27 cellular contexts compared by ENCODE assay signal in genomic region chr1:153058826-153059784, GRCh38. TPM values are rescaled to one million over a fixed set of nuclear protein-coding genes. Genes with fewer than 3 reads are reported as not detected.
DNase-seq lines count a peak whose midpoint lies in the region; ATAC-seq, FAIRE-seq and TF ChIP-seq lines count a peak whose summit lies in the region.
"Had no signal": no experiment of that assay in that cellular context is flagged by ENCODE, and none has a peak within 500 bp of the region (broad histone marks: within the 10 kb centered on the region; RNA-seq: fewer than 3 reads in every experiment).

No MANE protein-coding gene starts in this region.

- H3K4me1 Mint-ChIP-seq in type B pancreatic cell (ENCODE audit: unreplicated experiment) = no peaks in the 10 kb centered on the region
- H3K4me1 Mint-ChIP-seq: activated naive CD8-positive, alpha-beta T cell treated with anti-CD3 and anti-CD28 coated beads, Interleukin-2, amount 10 ng/mL, durations not matched to agents 7 days and 5 days; CD14-positive monocyte had no signal

- no peak overlapping the region for H3K4me3 Mint-ChIP-seq in type B pancreatic cell
- H3K4me3 Mint-ChIP-seq: activated naive CD8-positive, alpha-beta T cell treated with anti-CD3 and anti-CD28 coated beads, Interleukin-2, amount 10 ng/mL, durations not matched to agents 7 days and 5 days had no signal

- H3K4me3 ChIP-seq in keratinocyte (ENCODE audit: control insufficient read depth in 2 of 3, extremely low read depth in 1 of 3, insufficient read depth in 2 of 3, low read depth in 1 of 3, low read length in 3 of 3) (no peak overlapping the region), coronary artery (no peak overlapping the region)
- H3K4me3 ChIP-seq: psoas muscle, testis had no signal

- H3K4me2 ChIP-seq in keratinocyte (ENCODE audit: control insufficient read depth, extremely low read depth, insufficient read depth, low read depth, low read length) = no peak overlapping the region

- DNase-seq in HPDE6-E6E7 (ENCODE audit: extremely low spot score) = peak; percentile 12
- DNase-seq in astrocyte of the hippocampus (ENCODE audit: low read depth, low spot score) = peak; percentile 3
- no peak for DNase-seq in keratinocyte (ENCODE audit: low read depth, low spot score)
- DNase-seq in type B pancreatic cell (ENCODE audit: extremely low spot score, unreplicated experiment) = no peak
- DNase-seq in NCI-H2029 (lab: John Stamatoyannopoulos, UW) = no peak
- no peak for DNase-seq in CD1c-positive myeloid dendritic cell (ENCODE audit: extremely low spot score)
- DNase-seq in coronary artery (ENCODE audit: low spot score) = no peak
- DNase-seq: activated naive CD8-positive, alpha-beta T cell treated with anti-CD3 and anti-CD28 coated beads, Interleukin-2, amount 10 ng/mL, durations not matched to agents 7 days and 5 days; activated T-cell treated with anti-CD3 and anti-CD28 coated beads for 4 hours; cerebellar nuclear complex; glutamatergic neuron; H7; KBM-7; left colon; NCI-H1436; NCI-H345; psoas muscle; stimulated activated naive CD4-positive, alpha-beta T cell treated with Interleukin-2 at 50 U/mL for 16 hours; T-helper 1 cell; testis had no signal

- H4K20me1 ChIP-seq in keratinocyte (ENCODE audit: control insufficient read depth, extremely low read depth, insufficient read depth, low read length) = no peaks in the 10 kb centered on the region

- peaks cover 6% of the 10 kb centered on the region for H3K27me3 Mint-ChIP-seq in type B pancreatic cell

- no peaks in the 10 kb centered on the region for H3K36me3 Mint-ChIP-seq in type B pancreatic cell
- H3K36me3 Mint-ChIP-seq: activated naive CD8-positive, alpha-beta T cell treated with anti-CD3 and anti-CD28 coated beads, Interleukin-2, amount 10 ng/mL, durations not matched to agents 7 days and 5 days; CD14-positive monocyte had no signal

- no peaks in the 10 kb centered on the region for H3K9me1 ChIP-seq in keratinocyte (ENCODE audit: control insufficient read depth, extremely low read depth, insufficient read depth, low read length)

- dilution Hi-C loops in keratinocyte (cut with MboI; ENCODE audit: extremely low pct_ligation_motif_present, low sequenced_read_pairs) = no loop called here

- TF ChIP-seq CTCF in keratinocyte (optimal IDR thresholded peaks at IDR 0.05 in 1 of 3, IDR thresholded peaks at IDR 0.05 in 1 of 3, conservative IDR thresholded peaks at IDR 0.05 in 1 of 3; ENCODE audit: extremely low read depth in 1 of 3, insufficient read depth in 2 of 3, low read length in 3 of 3) (no peak), type B pancreatic cell (conservative IDR thresholded peaks at IDR 0.05) (no peak), coronary artery (IDR thresholded peaks at IDR 0.05) (no peak)

- H3K9me3 ChIP-seq in keratinocyte (ENCODE audit: control insufficient read depth, low read depth, low read length) = no peaks in the 10 kb centered on the region
- H3K9me3 ChIP-seq: neutrophil, psoas muscle, testis had no signal

- H3K27ac ChIP-seq in keratinocyte (ENCODE audit: control insufficient read depth, insufficient read depth, low read length) (no peak overlapping the region), coronary artery (no peak overlapping the region)
- H3K27ac ChIP-seq: epithelial cell of prostate, neutrophil, psoas muscle, RWPE1, testis had no signal

- ATAC-seq in HG03025 (IDR thresholded peaks at IDR 0.05; ENCODE audit: low FRiP score, unreplicated experiment) = no peak
- ATAC-seq: left colon, psoas muscle had no signal

- H3K9me3 Mint-ChIP-seq in type B pancreatic cell = no peaks in the 10 kb centered on the region
- H3K9me3 Mint-ChIP-seq: activated naive CD8-positive, alpha-beta T cell treated with anti-CD3 and anti-CD28 coated beads, Interleukin-2, amount 10 ng/mL, durations not matched to agents 7 days and 5 days; CD14-positive monocyte had no signal

- peak overlapping the region; percentile 1 for H3K27ac Mint-ChIP-seq in type B pancreatic cell
- H3K27ac Mint-ChIP-seq: activated naive CD8-positive, alpha-beta T cell treated with anti-CD3 and anti-CD28 coated beads, Interleukin-2, amount 10 ng/mL, durations not matched to agents 7 days and 5 days had no signal

- H3K27me3 ChIP-seq in keratinocyte (ENCODE audit: control insufficient read depth, extremely low read depth, insufficient read depth, low read length) = no peaks in the 10 kb centered on the region
- H3K27me3 ChIP-seq: testis had no signal

- no peaks in the 10 kb centered on the region for H3K36me3 ChIP-seq in keratinocyte (ENCODE audit: control insufficient read depth in 2 of 2, extremely low read depth in 1 of 2, insufficient read depth in 2 of 2, low read length in 2 of 2)
- H3K36me3 ChIP-seq: neutrophil had no signal

- peaks cover 20% of the 10 kb centered on the region for H3K4me1 ChIP-seq in keratinocyte (ENCODE audit: control insufficient read depth, extremely low read depth, insufficient read depth, low read length)
- H3K4me1 ChIP-seq: psoas muscle, testis had no signal

- FAIRE-seq in keratinocyte (lab: Jason Lieb, UNC) = peak; percentile 57

- H2AFZ ChIP-seq in keratinocyte (ENCODE audit: control insufficient read depth, low read length) = no peak overlapping the region

- H3K79me2 ChIP-seq in keratinocyte (ENCODE audit: control insufficient read depth, insufficient read depth, low read length) = no peaks in the 10 kb centered on the region

- no peak overlapping the region for H3K9ac ChIP-seq in keratinocyte (ENCODE audit: control insufficient read depth, extremely low read depth, insufficient read depth, low read length)

RNA-seq across cellular contexts. Expression of gene SPRR2A, which starts 1.8 kb away (rescaled TPM):
- 4.7 to 21.5 TPM (median 5.5 TPM) in 3 replicates for polyA plus RNA-seq in keratinocyte
- polyA plus RNA-seq in keratinocyte (2011; ENCODE audit: low read depth) = 10.1 TPM
- polyA plus RNA-seq in keratinocyte (2011; cell fraction: cytosol; rRNA removed) = 12.4 and 22.7 TPM in 2 replicates
- 4.5 and 7.2 TPM in 2 replicates for polyA plus RNA-seq in keratinocyte (2011; cell fraction: nucleus; rRNA removed)
- 9.8 and 109 TPM in 2 replicates for polyA plus RNA-seq in keratinocyte (2012; ENCODE audit: low replicate concordance)
- 2.4 to 25.5 TPM (median 6.2 TPM) in 3 replicates for polyA minus RNA-seq in keratinocyte
- 3.5 TPM for polyA minus RNA-seq in keratinocyte (2011; cell fraction: cytosol; rRNA and poly(A)+ RNA removed)
- polyA minus RNA-seq in keratinocyte (2011; cell fraction: nucleus; rRNA and poly(A)+ RNA removed) = 2.0 and 2.7 TPM in 2 replicates
- total RNA-seq in type B pancreatic cell (ENCODE audit: low replicate concordance) = 0.75 and 2.3 TPM in 2 replicates
- total RNA-seq: activated naive CD8-positive, alpha-beta T cell treated with anti-CD3 and anti-CD28 coated beads, Interleukin-2, amount 10 ng/mL, durations not matched to agents 7 days and 5 days; H7; left colon; mesenteric fat pad; SK-MEL-5; testis had no signal
- polyA plus RNA-seq: CD14-positive monocyte had no signal

RNA-seq across cellular contexts. Expression of gene SPRR2B, which starts 12.3 kb away (rescaled TPM):
- polyA plus RNA-seq in keratinocyte = 0.45 to 0.48 TPM in 2 of 3 replicates, not detected in the other
- 18.4 TPM for polyA plus RNA-seq in keratinocyte (2011; ENCODE audit: low read depth)
- polyA plus RNA-seq in keratinocyte (2011; cell fraction: cytosol; rRNA removed) = 0.50 TPM in 1 of 2 replicates, not detected in the other
- 0.42 TPM in 1 of 2 replicates, not detected in the other for polyA plus RNA-seq in keratinocyte (2011; cell fraction: nucleus; rRNA removed)
- 0.65 and 152 TPM in 2 replicates for polyA plus RNA-seq in keratinocyte (2012; ENCODE audit: low replicate concordance)
- polyA minus RNA-seq in keratinocyte = 0.73 TPM in 1 of 3 replicates, not detected in the others
- not detected for polyA minus RNA-seq in keratinocyte (2011; cell fraction: cytosol; rRNA and poly(A)+ RNA removed)
- polyA minus RNA-seq in keratinocyte (2011; cell fraction: nucleus; rRNA and poly(A)+ RNA removed) = not detected in 2 replicates
- total RNA-seq in type B pancreatic cell (ENCODE audit: low replicate concordance) = not detected in 2 replicates
- total RNA-seq: activated naive CD8-positive, alpha-beta T cell treated with anti-CD3 and anti-CD28 coated beads, Interleukin-2, amount 10 ng/mL, durations not matched to agents 7 days and 5 days; H7; left colon; mesenteric fat pad; psoas muscle; SK-MEL-5 had no signal
- polyA plus RNA-seq: CD14-positive monocyte, psoas muscle had no signal

RNA-seq across cellular contexts. Expression of gene SPRR2D, which starts 18.2 kb away (rescaled TPM):
- 6.6 to 29.4 TPM (median 13.4 TPM) in 3 replicates for polyA plus RNA-seq in keratinocyte
- 108 TPM for polyA plus RNA-seq in keratinocyte (2011; ENCODE audit: low read depth)
- 28.4 and 78.1 TPM in 2 replicates for polyA plus RNA-seq in keratinocyte (2011; cell fraction: cytosol; rRNA removed)
- polyA plus RNA-seq in keratinocyte (2011; cell fraction: nucleus; rRNA removed) = 9.2 and 21.7 TPM in 2 replicates
- polyA plus RNA-seq in keratinocyte (2012; ENCODE audit: low replicate concordance) = 41.8 and 1,822 TPM in 2 replicates
- 12.6 to 23.0 TPM (median 13.5 TPM) in 3 replicates for polyA minus RNA-seq in keratinocyte
- polyA minus RNA-seq in keratinocyte (2011; cell fraction: cytosol; rRNA and poly(A)+ RNA removed) = 5.9 TPM
- polyA minus RNA-seq in keratinocyte (2011; cell fraction: nucleus; rRNA and poly(A)+ RNA removed) = 4.9 and 10.1 TPM in 2 replicates
- total RNA-seq in type B pancreatic cell (ENCODE audit: low replicate concordance) = 1.6 TPM in 1 of 2 replicates, not detected in the other
- total RNA-seq: activated naive CD8-positive, alpha-beta T cell treated with anti-CD3 and anti-CD28 coated beads, Interleukin-2, amount 10 ng/mL, durations not matched to agents 7 days and 5 days; H7; left colon; mesenteric fat pad; psoas muscle had no signal
- polyA plus RNA-seq: CD14-positive monocyte, psoas muscle had no signal

RNA-seq across cellular contexts. Expression of gene SPRR1B, which starts 28.1 kb away (rescaled TPM):
- polyA plus RNA-seq in keratinocyte = 253 to 503 TPM (median 436 TPM) in 3 replicates
- 1,039 TPM for polyA plus RNA-seq in keratinocyte (2011; ENCODE audit: low read depth)
- polyA plus RNA-seq in keratinocyte (2011; cell fraction: cytosol; rRNA removed) = 910 and 1,063 TPM in 2 replicates
- polyA plus RNA-seq in keratinocyte (2011; cell fraction: nucleus; rRNA removed) = 420 and 493 TPM in 2 replicates
- polyA plus RNA-seq in keratinocyte (2012; ENCODE audit: low replicate concordance) = 765 and 6,417 TPM in 2 replicates
- 102 to 239 TPM (median 208 TPM) in 3 replicates for polyA minus RNA-seq in keratinocyte
- polyA minus RNA-seq in keratinocyte (2011; cell fraction: cytosol; rRNA and poly(A)+ RNA removed) = 151 TPM
- polyA minus RNA-seq in keratinocyte (2011; cell fraction: nucleus; rRNA and poly(A)+ RNA removed) = 69.7 and 77.7 TPM in 2 replicates
- total RNA-seq in type B pancreatic cell (ENCODE audit: low replicate concordance) = 93.7 and 274 TPM in 2 replicates
- total RNA-seq: activated naive CD8-positive, alpha-beta T cell treated with anti-CD3 and anti-CD28 coated beads, Interleukin-2, amount 10 ng/mL, durations not matched to agents 7 days and 5 days; H7; left colon; mesenteric fat pad; psoas muscle; SK-MEL-5; testis had no signal
- polyA plus RNA-seq: CD14-positive monocyte had no signal

RNA-seq across cellular contexts. Expression of gene SPRR2E, which starts 35.2 kb away (rescaled TPM):
- 6.7 to 16.2 TPM (median 10.5 TPM) in 3 replicates for polyA plus RNA-seq in keratinocyte
- polyA plus RNA-seq in keratinocyte (2011; ENCODE audit: low read depth) = 220 TPM
- 15.8 and 57.1 TPM in 2 replicates for polyA plus RNA-seq in keratinocyte (2011; cell fraction: cytosol; rRNA removed)
- polyA plus RNA-seq in keratinocyte (2011; cell fraction: nucleus; rRNA removed) = 12.0 and 23.4 TPM in 2 replicates
- polyA plus RNA-seq in keratinocyte (2012; ENCODE audit: low replicate concordance) = 28.1 and 2,548 TPM in 2 replicates
- polyA minus RNA-seq in keratinocyte = 3.4 to 9.1 TPM (median 5.1 TPM) in 3 replicates
- polyA minus RNA-seq in keratinocyte (2011; cell fraction: cytosol; rRNA and poly(A)+ RNA removed) = 3.6 TPM
- 4.3 and 11.0 TPM in 2 replicates for polyA minus RNA-seq in keratinocyte (2011; cell fraction: nucleus; rRNA and poly(A)+ RNA removed)
- total RNA-seq in type B pancreatic cell (ENCODE audit: low replicate concordance) = not detected in 2 replicates
- total RNA-seq: activated naive CD8-positive, alpha-beta T cell treated with anti-CD3 and anti-CD28 coated beads, Interleukin-2, amount 10 ng/mL, durations not matched to agents 7 days and 5 days; H7; left colon; mesenteric fat pad; psoas muscle; SK-MEL-5; testis had no signal
- polyA plus RNA-seq: CD14-positive monocyte had no signal

Comparison
In these comparisons a context has a peak if more than half of its experiments do, and no peak if none do; other contexts are left out.
1. DNase-seq: peak in HPDE6-E6E7 (single experiment) and astrocyte of the hippocampus (single experiment); none in keratinocyte (single experiment), type B pancreatic cell (single experiment), NCI-H2029 (single experiment), CD1c-positive myeloid dendritic cell (single experiment) and coronary artery (single experiment).